19 cellular contexts compared by ENCODE assay signal in genomic region chr6:15110721-15111354, GRCh38.
"Had no signal": no experiment of that assay in that cellular context is flagged by ENCODE, and none has a peak within 500 bp of the region (broad histone marks: within the 10 kb centered on the region; RNA-seq: fewer than 3 reads in every experiment).

No MANE protein-coding gene starts in this region.

- H3K27ac ChIP-seq: ascending aorta, gastroesophageal sphincter, heart right ventricle, parathyroid adenoma, skin epidermis, tibial artery had no signal

- H3K79me2 ChIP-seq: parathyroid adenoma had no signal

- H3K4me1 ChIP-seq: ascending aorta, gastroesophageal sphincter, tibial artery had no signal

- H3K4me3 ChIP-seq: ascending aorta, gastroesophageal sphincter, heart right ventricle, mucosa of descending colon, skin epidermis, tibial artery had no signal

- H3K36me3 ChIP-seq: ascending aorta, gastroesophageal sphincter, heart right ventricle, tibial artery had no signal

- FAIRE-seq: colon had no signal

- H2AFZ ChIP-seq: parathyroid adenoma had no signal

- DNase-seq: activated T-cell treated with anti-CD3 and anti-CD28 coated beads, Interleukin-2, amount 50 U/mL, for 1 hour; effector memory CD4-positive, alpha-beta T cell; heart right ventricle; islet precursor cell; left cardiac atrium; mesendoderm; mucosa of descending colon; nucleus accumbens; right cardiac atrium; stimulated activated CD4-positive, alpha-beta T cell treated with anti-CD3 and anti-CD28 coated beads, Interleukin-2, amount 100 ng/mL, for 24 hours; stimulated activated naive CD8-positive, alpha-beta T cell treated with anti-CD3 and anti-CD28 coated beads, Interleukin-15, amount 100 ng/mL, for 72 hours; tibial artery had no signal

- H3K9ac ChIP-seq: parathyroid adenoma had no signal

- ATAC-seq: activated naive CD4-positive, alpha-beta T cell treated with anti-CD3 and anti-CD28 coated beads, Interleukin-2, amount 50 U/mL, for 72 hours; gastroesophageal sphincter; heart right ventricle; left cardiac atrium; mucosa of descending colon; right cardiac atrium; stimulated activated effector memory CD8-positive, alpha-beta T cell treated with anti-CD3 and anti-CD28 coated beads, Interleukin-12 subunit alpha, Interleukin-12 subunit beta, amount 100 ng/mL, for 72 hours; stimulated activated naive CD8-positive, alpha-beta T cell treated with anti-CD3 and anti-CD28 coated beads, Interleukin-15, amount 100 ng/mL, for 72 hours had no signal

- H3K27me3 ChIP-seq: ascending aorta, gastroesophageal sphincter, heart right ventricle, tibial artery had no signal

- H3K9me3 ChIP-seq: ascending aorta had no signal
